14 cellular contexts compared by ENCODE assay signal in the genomic region with DNA sequence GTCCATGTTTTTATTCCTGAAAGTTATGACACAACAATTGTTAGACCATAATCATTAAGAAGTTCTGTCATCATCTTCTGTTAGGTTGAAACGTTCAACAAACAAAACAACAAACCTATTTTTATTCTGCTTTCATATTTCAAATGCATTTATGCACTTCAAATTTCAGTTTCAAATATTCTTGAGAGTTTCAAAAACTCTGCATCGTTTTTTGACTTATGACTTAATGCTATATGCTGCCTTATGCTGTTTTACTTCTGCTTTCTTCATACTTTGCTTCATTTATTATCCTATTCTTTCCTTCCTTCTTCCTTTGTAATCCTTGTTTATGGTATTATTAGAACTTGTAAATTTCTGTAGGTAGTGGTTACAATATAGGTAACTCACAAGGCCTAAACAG.
DNase-seq lines count a peak whose midpoint lies in the region; ATAC-seq and TF ChIP-seq lines count a peak whose summit lies in the region.
"Had no signal": no experiment of that assay in that cellular context is flagged by ENCODE, and none has a peak within 500 bp of the region (broad histone marks: within the 10 kb centered on the region; RNA-seq: fewer than 3 reads in every experiment).

No MANE protein-coding gene starts in this region.

- no peaks in the 10 kb centered on the region for H3K27me3 ChIP-seq in gastrocnemius medialis
- H3K27me3 ChIP-seq: dorsolateral prefrontal cortex, SJSA1 had no signal

- TF ChIP-seq CTCF in gastrocnemius medialis (IDR thresholded peaks at IDR 0.05 in 4 of 5, conservative IDR thresholded peaks at IDR 0.05 in 1 of 5): no peak

- TF ChIP-seq POLR2A in gastrocnemius medialis (IDR thresholded peaks at IDR 0.05): no peak

- peak; percentile 61 for ATAC-seq in GM18867 (IDR thresholded peaks at IDR 0.05; ENCODE audit: unreplicated experiment)
- peak; percentile 47 for ATAC-seq in GM21717 (IDR thresholded peaks at IDR 0.05; ENCODE audit: unreplicated experiment)
- ATAC-seq in HG03558 (IDR thresholded peaks at IDR 0.05; ENCODE audit: extremely low read depth, unreplicated experiment): peak; percentile 35
- ATAC-seq in gastrocnemius medialis: no peak
- ATAC-seq in HG03469 (IDR thresholded peaks at IDR 0.05; ENCODE audit: unreplicated experiment): no peak

- H3K36me3 ChIP-seq in gastrocnemius medialis: no peaks in the 10 kb centered on the region
- H3K36me3 ChIP-seq: SJSA1 had no signal

- DNase-seq in gastrocnemius medialis (no peak), posterior cingulate gyrus (no peak), NCI-H2029 treated with DMSO at 0.1 percent for 48 hours (lab: John Stamatoyannopoulos, UW) (no peak)
- DNase-seq in NK-92 treated with Interleukin-12 subunit alpha and Interleukin-12 subunit beta, amount 100 ng/mL, for 24 hours (lab: John Stamatoyannopoulos, UW): no peak
- DNase-seq: activated naive CD4-positive, alpha-beta T cell treated with anti-CD3 and anti-CD28 coated beads, Interleukin-2, amount 50 U/mL, for 16 hours; dorsolateral prefrontal cortex; KG1; NCI-H2227 treated with DMSO at 0.1 percent for 48 hours had no signal

- peaks cover 32 to 46% of the 10 kb centered on the region in 2 donors for H3K4me1 ChIP-seq in gastrocnemius medialis

- in situ Hi-C loops in gastrocnemius medialis (cut with MboI; ENCODE audit: low sequenced_read_pairs in 4 of 4): loop anchor here (5.0 to 25.0 kb wide), 11 partner anchors 373 to 701 kb away; a partner anchor contains a TSS

- intact Hi-C loops in gastrocnemius medialis (cut with DNase I; ENCODE audit: low total_unique reads) (loop anchor here (1.0 to 5.0 kb wide), 4 partner anchors 324 to 781 kb away; a partner anchor contains a TSS), posterior cingulate gyrus (cut with DNase I) (loop anchor here (5.0 to 10.0 kb wide), 2 partner anchors 376 to 693 kb away; a partner anchor contains a TSS)

- H3K9me3 ChIP-seq in gastrocnemius medialis: no peaks in the 10 kb centered on the region
- H3K9me3 ChIP-seq: mucosa of descending colon, SJSA1 had no signal

- no peak overlapping the region for H3K4me3 ChIP-seq in gastrocnemius medialis
- H3K4me3 ChIP-seq: dorsolateral prefrontal cortex, mucosa of descending colon, SJSA1 had no signal

- peak overlapping the region; percentile 77 to 89 (median 85) for H3K27ac ChIP-seq in gastrocnemius medialis
- H3K27ac ChIP-seq: SJSA1 had no signal

Comparison
In these comparisons a context has a peak if more than half of its experiments do, and no peak if none do; other contexts are left out.
1. ATAC-seq: peak in GM18867 (single experiment), GM21717 (single experiment) and HG03558 (single experiment); none in gastrocnemius medialis (0 of 2) and HG03469 (single experiment).